ENCODE assay signal across 8 cellular contexts in genomic region chr16:15704545-15704987, GRCh38. TPM values are rescaled to one million over a fixed set of nuclear protein-coding genes. Genes with fewer than 3 reads are reported as not detected.
DNase-seq lines count a peak whose midpoint lies in the region; ATAC-seq and TF ChIP-seq lines count a peak whose summit lies in the region.

No MANE protein-coding gene starts in this region.

- H3K4me3 ChIP-seq in transverse colon, result no peak overlapping the region

- peak; percentile 74 to 82 (median 78) for TF ChIP-seq CTCF in transverse colon (IDR thresholded peaks at IDR 0.05)

- H3K36me3 ChIP-seq in transverse colon, result peaks cover 0 to 23% (median 3%) of the 10 kb centered on the region in 4 donors

- DNase-seq in D341Med (ENCODE audit: low spot score), result peak; percentile 79
- DNase-seq in KBM-7, result peak; percentile 82
- peak; percentile 82 for DNase-seq in SK-MEL-5 (ENCODE audit: low read depth, low spot score)
- peak; percentile 77 for DNase-seq in activated naive CD4-positive, alpha-beta T cell treated with Interleukin-2 at 50 U/mL for 16 hours
- DNase-seq in glomerular endothelial cell (ENCODE audit: extremely low read depth, low read depth, low spot score), result peak; percentile 55
- DNase-seq in pons (ENCODE audit: low spot score), result peak; percentile 87
- DNase-seq in transverse colon, result peak; percentile 78

- ATAC-seq in GM18861 (IDR thresholded peaks at IDR 0.05; ENCODE audit: unreplicated experiment), result no peak

- intact Hi-C loops in transverse colon (cut with DNase I; ENCODE audit: low total_unique reads), result no loop called here

- no peak for TF ChIP-seq POLR2A in transverse colon (IDR thresholded peaks at IDR 0.05)

- H3K9me3 ChIP-seq in transverse colon, result no peaks in the 10 kb centered on the region

- H3K27me3 ChIP-seq in transverse colon, result no peaks in the 10 kb centered on the region

- WGBS in transverse colon (ENCODE audit: low coverage in 1 of 2), 2 donors, result 67 to 78% methylated on average over 5 to 8 of the region's 8 CpGs

- in situ Hi-C loops in KBM-7 (cut with MboI; ENCODE audit: low pct_unique_long_range_greater_than_20kb, low sequenced_read_pairs), result no loop called here
- in situ Hi-C loops in SK-MEL-5 (cut with HindIII; ENCODE audit: low pct_unique_long_range_greater_than_20kb, low sequenced_read_pairs), result no loop called here
- in situ Hi-C loops in transverse colon (cut with MboI; ENCODE audit: low pct_ligation_motif_present in 1 of 4, low pct_unique_long_range_greater_than_20kb in 1 of 4, low sequenced_read_pairs in 3 of 4), result no loop called here

- no peaks in the 10 kb centered on the region for H3K4me1 ChIP-seq in transverse colon

- peak overlapping the region in 3 of 4 donors; percentile 31 to 82 (median 64) for H3K27ac ChIP-seq in transverse colon

- TF ChIP-seq EP300 in transverse colon (IDR thresholded peaks at IDR 0.05; ENCODE audit: low read depth), result no peak

RNA-seq across cellular contexts. Expression of gene NDE1, which starts 54.5 kb away (rescaled TPM):
- total RNA-seq in SK-MEL-5 (2014; rRNA removed; shearing (Covaris generic)), result 23.5 and 30.2 TPM in 2 replicates
- 66.5 and 68.3 TPM in 2 replicates for polyA plus RNA-seq in SK-MEL-5 (2015; cell fraction: cytosol; rRNA removed)
- polyA plus RNA-seq in SK-MEL-5 (2015; cell fraction: nucleus; rRNA removed), result 20.6 TPM in 2 replicates
- total RNA-seq in glomerular endothelial cell (44.1 and 50.6 TPM in 2 replicates), transverse colon (10 to 100 TPM; 21.0 to 47.6 (median 36.3) TPM)
